Comparison of ENCODE assay signal across 8 cellular contexts in the genomic region with DNA sequence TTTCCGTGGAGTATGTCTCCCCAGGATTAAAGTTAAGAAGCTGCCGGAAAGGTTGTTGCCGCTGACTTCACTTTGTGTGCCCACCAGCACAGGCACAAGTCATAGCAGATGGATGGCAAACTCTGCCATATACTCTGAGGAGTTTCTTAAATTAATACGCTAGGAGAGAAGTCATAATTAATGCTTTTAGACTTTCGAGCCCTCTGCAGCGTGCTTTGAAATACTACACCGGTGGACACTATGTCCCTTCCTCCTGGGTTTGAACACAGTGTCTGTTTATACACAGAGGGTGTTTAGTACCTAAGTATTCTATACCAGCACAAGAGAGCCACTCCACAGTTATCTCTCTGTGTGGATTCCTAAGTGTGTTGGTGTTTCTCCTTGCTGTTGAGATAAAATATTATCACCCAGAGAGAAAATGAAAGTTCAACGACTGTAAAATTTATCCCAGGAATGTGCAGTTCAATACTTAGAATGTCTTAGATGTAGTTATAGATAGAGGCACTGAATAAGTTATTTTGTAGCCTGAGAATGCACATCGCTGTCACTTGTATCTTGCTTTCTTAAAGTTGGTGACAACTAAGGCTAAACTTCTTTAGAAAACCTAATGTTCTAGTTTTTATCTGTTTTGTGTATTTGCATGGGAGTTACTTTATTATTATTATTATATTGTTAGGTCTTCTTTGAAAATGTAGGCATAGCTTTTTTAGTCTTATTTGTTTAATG. TPM values are rescaled to one million over a fixed set of nuclear protein-coding genes. Genes with fewer than 3 reads are reported as not detected.
A peak's percentile ranks its signal among the peaks of the same experiment; 100 is the strongest.
DNase-seq lines count a peak whose midpoint lies in the region; ATAC-seq and TF ChIP-seq lines count a peak whose summit lies in the region.

No MANE protein-coding gene starts in this region.

- no peaks in the 10 kb centered on the region for H3K27me3 Mint-ChIP-seq in mesothelial cell of epicardium (ENCODE audit: low read depth)

- H3K36me3 Mint-ChIP-seq in mesothelial cell of epicardium, result no peaks in the 10 kb centered on the region

- no peaks in the 10 kb centered on the region for H3K9me2 ChIP-seq in OCI-LY1 (ENCODE audit: low read depth, low read length)

- H3K4me3 Mint-ChIP-seq in mesothelial cell of epicardium, result peak overlapping the region; percentile 90

- H3K4me1 ChIP-seq in OCI-LY1 (ENCODE audit: insufficient read depth, low read length, severe bottlenecking), result peaks cover 76% of the 10 kb centered on the region

- no peaks in the 10 kb centered on the region for H3K9me3 ChIP-seq in OCI-LY1 (ENCODE audit: low read length)

- no peaks in the 10 kb centered on the region for H3F3A ChIP-seq in OCI-LY1 (ENCODE audit: insufficient read depth, low read length)

- peaks cover 56% of the 10 kb centered on the region for H3K4me1 Mint-ChIP-seq in mesothelial cell of epicardium

- ATAC-seq in GM18505 (IDR thresholded peaks at IDR 0.05; ENCODE audit: unreplicated experiment), result no peak
- no peak for ATAC-seq in HG03095 (IDR thresholded peaks at IDR 0.05; ENCODE audit: unreplicated experiment)

- peak overlapping the region; percentile 97 for H3K27ac Mint-ChIP-seq in mesothelial cell of epicardium

- H3K4me2 ChIP-seq in OCI-LY1 (ENCODE audit: low read length), result peak overlapping the region; percentile 80

- H3K36me3 ChIP-seq in OCI-LY1 (ENCODE audit: insufficient read depth, low read length), result peaks cover 38% of the 10 kb centered on the region

- H3K27ac ChIP-seq in OCI-LY1 (ENCODE audit: low read depth, low read length, poor library complexity, severe bottlenecking), result peak overlapping the region; percentile 96
- H3K27ac ChIP-seq in coronary artery, result peak overlapping the region; percentile 99 to 100

- no peaks in the 10 kb centered on the region for H4K20me1 ChIP-seq in OCI-LY1 (ENCODE audit: insufficient read depth, low read length)

- TF ChIP-seq CTCF in OCI-LY1 (IDR thresholded peaks at IDR 0.05; ENCODE audit: low read length), result no peak
- no peak for TF ChIP-seq CTCF in coronary artery (IDR thresholded peaks at IDR 0.05)
- TF ChIP-seq CTCF in mesothelial cell of epicardium (IDR thresholded peaks at IDR 0.05; ENCODE audit: unreplicated experiment), result no peak

- H3K9me3 Mint-ChIP-seq in mesothelial cell of epicardium, result no peaks in the 10 kb centered on the region

- peaks cover 75% of the 10 kb centered on the region for H3K79me2 ChIP-seq in OCI-LY1 (ENCODE audit: insufficient read depth, low read length)

- DNase-seq in NCI-H1417 (lab: John Stamatoyannopoulos, UW) (peak in 2 of 3 experiments; percentile 24 to 79), NCI-H1417 treated with DMSO at 0.1 percent for 48 hours (lab: John Stamatoyannopoulos, UW) (no peak), coronary artery (ENCODE audit: low spot score) (no peak), mesothelial cell of epicardium (ENCODE audit: low spot score in 2 of 2, unreplicated experiment in 2 of 2) (no peak)
- DNase-seq in stimulated activated CD4-positive, alpha-beta T cell treated with anti-CD3 and anti-CD28 coated beads, Interleukin-12 subunit alpha, Interleukin-12 subunit beta, amount 100 ng/mL, for 4 hours, result no peak

- peak overlapping the region; percentile 95 for H3K9ac ChIP-seq in OCI-LY1 (ENCODE audit: low read length)

- H3K27me3 ChIP-seq in OCI-LY1 (ENCODE audit: insufficient read depth, low read length), result no peaks in the 10 kb centered on the region

- peak overlapping the region; percentile 88 for H3K4me3 ChIP-seq in OCI-LY1 (ENCODE audit: low read depth, low read length, poor library complexity, severe bottlenecking)
- H3K4me3 ChIP-seq in coronary artery, result peak overlapping the region; percentile 90

- no peak overlapping the region for H2AFZ ChIP-seq in OCI-LY1 (ENCODE audit: low read length)

- TF ChIP-seq POLR2A in GM18505 (IDR thresholded peaks at IDR 0.05; ENCODE audit: borderline replicate concordance, extremely low read depth, insufficient read depth, insufficient read length), result no peak

RNA-seq across cellular contexts. Expression of a gene that starts 1.6 kb away (rescaled TPM):
- total RNA-seq in mesothelial cell of epicardium, result 67.8 to 74.8 TPM (median 72.9 TPM) in 3 replicates

Comparison
In these comparisons a context has a peak if more than half of its experiments do, and no peak if none do; other contexts are left out.
1. DNase-seq: peak in NCI-H1417 (2 of 3); none in NCI-H1417 treated with DMSO at 0.1 percent for 48 hours (single experiment), coronary artery (single experiment), mesothelial cell of epicardium (0 of 2) and stimulated activated CD4-positive, alpha-beta T cell treated with anti-CD3 and anti-CD28 coated beads, Interleukin-12 subunit alpha, Interleukin-12 subunit beta, amount 100 ng/mL, for 4 hours (single experiment).